Comparison of ENCODE assay signal across 8 cellular contexts in the genomic region with DNA sequence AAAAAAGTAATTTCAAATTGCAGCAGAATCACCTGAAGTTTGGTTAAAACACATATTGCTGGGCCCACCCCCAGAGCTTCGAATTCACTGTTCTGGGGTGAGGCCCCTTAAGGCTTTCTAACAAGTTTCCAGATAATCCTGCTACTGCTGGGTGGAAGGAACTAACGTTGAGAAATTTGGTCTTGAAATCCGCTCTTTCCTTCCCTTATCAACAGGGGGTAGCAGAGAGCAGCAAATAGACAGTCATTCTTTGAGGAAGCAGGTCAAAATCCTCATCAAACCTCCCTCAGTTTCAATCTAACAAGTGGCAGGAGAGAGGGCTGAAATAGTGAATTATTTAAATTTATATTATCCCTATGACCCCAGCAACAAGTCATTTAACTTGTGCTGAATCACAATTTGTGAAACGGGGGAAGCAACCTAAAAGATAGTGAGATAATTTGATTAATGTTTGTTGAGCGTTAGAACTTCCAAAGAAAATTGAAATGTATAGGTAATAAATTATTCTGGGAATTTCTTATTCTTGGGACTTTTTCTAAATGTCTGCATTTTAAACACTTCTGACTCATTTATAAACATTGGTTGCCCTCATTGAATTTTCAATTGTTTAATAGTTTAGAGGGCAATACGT. TPM values are rescaled to one million over a fixed set of nuclear protein-coding genes. Genes with fewer than 3 reads are reported as not detected.
DNase-seq lines count a peak whose midpoint lies in the region; ATAC-seq, FAIRE-seq and TF ChIP-seq lines count a peak whose summit lies in the region.

No MANE protein-coding gene starts in this region.

- H3K27ac Mint-ChIP-seq in effector memory CD8-positive, alpha-beta T cell = no peak overlapping the region

- no peak overlapping the region for H3K4me3 Mint-ChIP-seq in effector memory CD8-positive, alpha-beta T cell

- no peak overlapping the region for H3K27ac ChIP-seq in C4-2B

- no peaks in the 10 kb centered on the region for H3K27me3 Mint-ChIP-seq in effector memory CD8-positive, alpha-beta T cell

- no peaks in the 10 kb centered on the region for H3K36me3 Mint-ChIP-seq in effector memory CD8-positive, alpha-beta T cell (ENCODE audit: insufficient read depth)

- ATAC-seq in effector memory CD8-positive, alpha-beta T cell (replicated peaks) = peak; percentile 52
- ATAC-seq in GM19023 (IDR thresholded peaks at IDR 0.05; ENCODE audit: unreplicated experiment) = no peak

- FAIRE-seq in GM12892 (lab: Jason Lieb, UNC) = peak; percentile 73

- DNase-seq in GM12892 (ENCODE audit: insufficient read length) (peak; percentile 31), NB4 (ENCODE audit: low read depth) (peak; percentile 94), SIG-M5 (lab: John Stamatoyannopoulos, UW) (peak; percentile 29), midbrain (lab: John Stamatoyannopoulos, UW) (peak; percentile 36)
- peak; percentile 29 to 39 (median 37) for DNase-seq in effector memory CD8-positive, alpha-beta T cell
- no peak for DNase-seq in activated effector memory CD4-positive, alpha-beta T cell treated with anti-CD3 and anti-CD28 coated beads, Interleukin-2, amount 50 U/mL, for 16 hours

- H3K4me3 ChIP-seq in NB4 (ENCODE audit: low read depth, low read length) = no peak overlapping the region

- H3K9me3 Mint-ChIP-seq in effector memory CD8-positive, alpha-beta T cell = no peaks in the 10 kb centered on the region

- TF ChIP-seq CTCF in C4-2B (conservative IDR thresholded peaks at IDR 0.05) (peak; percentile 88), NB4 (IDR thresholded peaks at IDR 0.05; ENCODE audit: low read depth, low read length) (peak; percentile 94)

- H3K4me1 Mint-ChIP-seq in effector memory CD8-positive, alpha-beta T cell (ENCODE audit: low read depth in 2 of 2) = peaks cover 7 to 9% of the 10 kb centered on the region in 2 donors

- no peak for TF ChIP-seq POLR2A in GM12892 (IDR thresholded peaks at IDR 0.05; ENCODE audit: low read depth, low read length)
- no peak for TF ChIP-seq POLR2A in NB4 (IDR thresholded peaks at IDR 0.05; ENCODE audit: extremely low read depth, insufficient read length)

RNA-seq across cellular contexts. Expression of a gene that starts 21.7 kb away (rescaled TPM):
- 42.0 TPM for polyA plus RNA-seq in GM12892 (2012; ENCODE audit: missing spikeins)

RNA-seq across cellular contexts. Expression of a gene that starts 30.9 kb away (rescaled TPM):
- polyA plus RNA-seq in GM12892 (2012; ENCODE audit: missing spikeins) = 6.9 TPM
